8 cellular contexts compared by ENCODE assay signal in the genomic region with DNA sequence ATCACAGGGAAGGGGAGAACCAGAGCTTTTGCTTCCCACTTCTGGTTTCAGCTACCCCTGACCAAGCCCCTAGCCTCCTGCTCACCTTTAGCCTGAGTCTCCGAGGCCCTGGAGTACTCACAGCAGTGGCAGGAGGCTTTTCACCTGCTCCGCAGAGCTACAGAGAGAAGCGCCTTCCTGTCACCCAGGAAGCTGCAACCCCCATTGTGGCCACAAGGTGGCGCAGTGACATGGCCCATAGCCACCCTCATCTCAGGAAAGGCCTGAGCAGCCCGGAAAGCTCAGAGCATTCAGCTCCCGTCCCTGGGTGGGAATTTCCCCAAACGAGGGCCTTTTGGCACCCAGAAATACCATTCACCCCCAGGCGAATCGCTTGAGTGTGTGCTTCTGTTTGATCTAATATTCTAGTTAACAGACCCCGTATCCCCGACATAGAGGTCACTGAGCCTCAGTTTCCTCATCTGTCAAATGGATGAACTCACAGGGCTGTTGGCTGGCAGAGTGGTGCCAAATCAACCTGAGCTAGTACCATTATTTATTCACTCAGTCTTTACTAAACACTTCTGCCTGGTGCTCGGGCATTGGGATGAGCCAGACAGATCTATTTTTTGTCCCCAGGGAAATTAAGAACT. TPM values are rescaled to one million over a fixed set of nuclear protein-coding genes. Genes with fewer than 3 reads are reported as not detected.
DNase-seq lines count a peak whose midpoint lies in the region; ATAC-seq lines count a peak whose summit lies in the region.

No MANE protein-coding gene starts in this region.

- peak; percentile 72 for ATAC-seq in HG02973 (IDR thresholded peaks at IDR 0.05; ENCODE audit: unreplicated experiment)
- peak; percentile 86 for ATAC-seq in left lobe of liver

- peak; percentile 93 for DNase-seq in GM03348 (ENCODE audit: low spot score)
- peak; percentile 68 for DNase-seq in NCI-H226
- peak; percentile 83 to 89 for DNase-seq in activated CD4-positive, alpha-beta T cell treated with anti-CD3 and anti-CD28 coated beads for 24 hours (ENCODE audit: low read depth in 2 of 2)
- DNase-seq in cerebellar cortex (ENCODE audit: low spot score): peak; percentile 89
- peak; percentile 89 for DNase-seq in left lobe of liver (ENCODE audit: low spot score)
- DNase-seq in stimulated activated CD4-positive, alpha-beta T cell treated with anti-CD3 and anti-CD28 coated beads, Interleukin-4, amount 100 ng/mL, for 4 hours: peak; percentile 75 to 85
- DNase-seq in cortex of kidney (lab: John Stamatoyannopoulos, UW): no peak

RNA-seq across cellular contexts. Expression of a gene that starts 25.3 kb away (rescaled TPM):
- not detected for total RNA-seq in left lobe of liver

RNA-seq across cellular contexts. Expression of a gene that starts 39.3 kb away (rescaled TPM):
- total RNA-seq in left lobe of liver: 8.4 TPM
